Comparison of ENCODE assay signal across 17 cellular contexts in genomic region chr11:20617346-20617745, GRCh38. TPM values are rescaled to one million over a fixed set of nuclear protein-coding genes. Genes with fewer than 3 reads are reported as not detected.
"Had no signal": no experiment of that assay in that cellular context is flagged by ENCODE, and none has a peak within 500 bp of the region (broad histone marks: within the 10 kb centered on the region; RNA-seq: fewer than 3 reads in every experiment).

No MANE protein-coding gene starts in this region.

- H3K9me3 ChIP-seq: left lung, upper lobe of right lung had no signal

- DNase-seq: activated CD4-positive, alpha-beta T cell treated with anti-CD3 and anti-CD28 coated beads for 36 hours; activated CD4-positive, alpha-beta T cell treated with anti-CD3 and anti-CD28 coated beads, Interleukin-2, amount 50 U/mL, for 48 hours; activated gamma-delta T cell treated with Interleukin-2 at 50 U/mL for 16 hours; effector memory CD8-positive, alpha-beta T cell; foreskin keratinocyte; kidney; left lung; stimulated activated CD4-positive, alpha-beta T cell treated with anti-CD3 and anti-CD28 coated beads, Interleukin-12 subunit alpha, Interleukin-12 subunit beta, amount 100 ng/mL, for 4 hours; stimulated activated CD4-positive, alpha-beta T cell treated with anti-CD3 and anti-CD28 coated beads, Interleukin-1b, Interleukin-23, amount 100 ng/mL, for 48 hours; stimulated activated CD8-positive, alpha-beta memory T cell treated with anti-CD3 and anti-CD28 coated beads, Interleukin-4, amount 100 ng/mL, for 48 hours; stimulated activated naive CD4-positive, alpha-beta T cell; upper lobe of right lung had no signal

- H3K36me3 ChIP-seq: left lung, upper lobe of right lung had no signal

- H3K4me1 ChIP-seq: foreskin keratinocyte, left lung, upper lobe of right lung had no signal

- H3K4me3 ChIP-seq: left lung, upper lobe of right lung had no signal

- ATAC-seq: activated CD4-positive, alpha-beta T cell treated with anti-CD3 and anti-CD28 coated beads for 36 hours; effector memory CD8-positive, alpha-beta T cell; foreskin keratinocyte; left lung; upper lobe of right lung; WTC11 had no signal

RNA-seq across cellular contexts. Expression of gene SLC6A5, which starts 17.9 kb away (rescaled TPM):
- total RNA-seq: activated CD4-positive, alpha-beta T cell treated with anti-CD3 and anti-CD28 coated beads for 36 hours; activated T-helper 1 cell treated with anti-CD3 and anti-CD28 coated beads, Interleukin-12 subunit alpha, Interleukin-12 subunit beta, Interleukin-2, Interleukin-4 antibody, amounts not matched to agents 30 ng/mL and 10 ng/mL and 1 ng/mL, durations not matched to agents 14 hours and 24 hours and 36 hours; dermis microvascular lymphatic vessel endothelial cell; foreskin keratinocyte; kidney; left lung; omental fat pad; posterior vena cava; upper lobe of right lung; WTC11 had no signal

RNA-seq across cellular contexts. Expression of gene NELL1, which starts 52.0 kb away (rescaled TPM):
- total RNA-seq: activated CD4-positive, alpha-beta T cell treated with anti-CD3 and anti-CD28 coated beads for 36 hours; activated T-helper 1 cell treated with anti-CD3 and anti-CD28 coated beads, Interleukin-12 subunit alpha, Interleukin-12 subunit beta, Interleukin-2, Interleukin-4 antibody, amounts not matched to agents 30 ng/mL and 10 ng/mL and 1 ng/mL, durations not matched to agents 14 hours and 24 hours and 36 hours; dermis microvascular lymphatic vessel endothelial cell; foreskin keratinocyte; left lung; posterior vena cava; upper lobe of right lung had no signal
